23 cellular contexts compared by ENCODE assay signal in genomic region chr14:99643343-99643742, GRCh38. TPM values are rescaled to one million over a fixed set of nuclear protein-coding genes. Genes with fewer than 3 reads are reported as not detected.
"Had no signal": no experiment of that assay in that cellular context is flagged by ENCODE, and none has a peak within 500 bp of the region (broad histone marks: within the 10 kb centered on the region; RNA-seq: fewer than 3 reads in every experiment).

No MANE protein-coding gene starts in this region.

- H3K36me3 ChIP-seq: colonic mucosa, upper lobe of right lung had no signal

- H3K4me3 ChIP-seq: colonic mucosa, lung, psoas muscle, skin epidermis, upper lobe of right lung had no signal

- H3K4me1 Mint-ChIP-seq: activated CD4-positive, alpha-beta T cell treated with anti-CD3 and anti-CD28 coated beads, Interleukin-2, amount 10 ng/mL, durations not matched to agents 7 days and 5 days; brain; mesothelial cell of epicardium had no signal

- ATAC-seq: activated naive CD8-positive, alpha-beta T cell treated with anti-CD3 and anti-CD28 coated beads, Interleukin-2, amount 50 U/mL, for 24 hours; psoas muscle; right cardiac atrium; upper lobe of right lung had no signal

- DNase-seq: activated CD4-positive, alpha-beta T cell treated with anti-CD3 and anti-CD28 coated beads, Interleukin-2, amount 10 ng/mL, durations not matched to agents 7 days and 5 days; activated CD4-positive, CD25-positive, alpha-beta regulatory T cell; activated naive CD4-positive, alpha-beta T cell treated with Interleukin-2 at 50 U/mL for 16 hours; activated naive CD8-positive, alpha-beta T cell treated with anti-CD3 and anti-CD28 coated beads, Interleukin-2, amount 50 U/mL, for 24 hours; activated T-cell treated with anti-CD3 and anti-CD28 coated beads for 4 hours; anterior cingulate cortex; central memory CD4-positive, alpha-beta T cell; colonic mucosa; erythroblast; foreskin melanocyte; glutamatergic neuron; psoas muscle; right cardiac atrium; stimulated activated CD4-positive, alpha-beta T cell treated with anti-CD3 and anti-CD28 coated beads, Interleukin-15, amount 100 ng/mL, for 24 hours; stimulated activated CD4-positive, alpha-beta T cell treated with anti-CD3 and anti-CD28 coated beads, Interleukin-2, amount 100 ng/mL, for 48 hours; upper lobe of right lung had no signal

- H3K27ac Mint-ChIP-seq: activated CD4-positive, alpha-beta T cell treated with anti-CD3 and anti-CD28 coated beads, Interleukin-2, amount 10 ng/mL, durations not matched to agents 7 days and 5 days; activated naive CD8-positive, alpha-beta T cell treated with anti-CD3 and anti-CD28 coated beads, Interleukin-2, amount 50 U/mL, for 24 hours; activated T-helper 2 cell treated with anti-CD3 and anti-CD28 coated beads, Interferon-gamma antibody, Interleukin-2, Interleukin-4, amounts not matched to agents 10 μg/mL and 5 μg/mL and 100 μg/mL, durations not matched to agents 14 hours and 24 hours and 36 hours; brain; mesothelial cell of epicardium had no signal

- H3K4me3 Mint-ChIP-seq: activated CD4-positive, alpha-beta T cell treated with anti-CD3 and anti-CD28 coated beads, Interleukin-2, amount 10 ng/mL, durations not matched to agents 7 days and 5 days; activated naive CD8-positive, alpha-beta T cell treated with anti-CD3 and anti-CD28 coated beads, Interleukin-2, amount 50 U/mL, for 24 hours; brain had no signal

- H3K4me1 ChIP-seq: colonic mucosa had no signal

- H3K9me3 ChIP-seq: colonic mucosa, psoas muscle, upper lobe of right lung had no signal

- H3K9me3 Mint-ChIP-seq: activated CD4-positive, alpha-beta T cell treated with anti-CD3 and anti-CD28 coated beads, Interleukin-2, amount 10 ng/mL, durations not matched to agents 7 days and 5 days; activated naive CD8-positive, alpha-beta T cell treated with anti-CD3 and anti-CD28 coated beads, Interleukin-2, amount 50 U/mL, for 24 hours; activated T-helper 2 cell treated with anti-CD3 and anti-CD28 coated beads, Interferon-gamma antibody, Interleukin-2, Interleukin-4, amounts not matched to agents 10 μg/mL and 5 μg/mL and 100 μg/mL, durations not matched to agents 14 hours and 24 hours and 36 hours; brain; mesothelial cell of epicardium had no signal

- H3K36me3 Mint-ChIP-seq: brain, mesothelial cell of epicardium had no signal

- H3K27ac ChIP-seq: colonic mucosa, psoas muscle, skin epidermis, upper lobe of right lung had no signal

RNA-seq across cellular contexts. Expression of gene HHIPL1, which starts 1.6 kb away (rescaled TPM):
- total RNA-seq: activated CD8-positive, alpha-beta memory T cell treated with anti-CD3 and anti-CD28 coated beads for 36 hours; activated T-helper 2 cell treated with anti-CD3 and anti-CD28 coated beads, Interferon-gamma antibody, Interleukin-2, Interleukin-4, amounts not matched to agents 10 μg/mL and 5 μg/mL and 100 μg/mL, durations not matched to agents 14 hours and 24 hours and 36 hours; T-helper 2 cell treated with Interferon-gamma antibody and Interleukin-4, amounts not matched to agents 100 ng/mL and 5 ng/mL, for 36 hours had no signal

RNA-seq across cellular contexts. Expression of gene CYP46A1, which starts 40.8 kb away (rescaled TPM):
- total RNA-seq: activated T-helper 2 cell treated with anti-CD3 and anti-CD28 coated beads, Interferon-gamma antibody, Interleukin-2, Interleukin-4, amounts not matched to agents 10 μg/mL and 5 μg/mL and 100 μg/mL, durations not matched to agents 14 hours and 24 hours and 36 hours had no signal
